In genomic region chr7:132368246-132368900, GRCh38 we compare ENCODE assay signal across 18 cellular contexts.
A peak's percentile ranks its signal among the peaks of the same experiment; 100 is the strongest.
DNase-seq lines count a peak whose midpoint lies in the region; ATAC-seq and TF ChIP-seq lines count a peak whose summit lies in the region.
"Had no signal": no experiment of that assay in that cellular context is flagged by ENCODE, and none has a peak within 500 bp of the region (broad histone marks: within the 10 kb centered on the region; RNA-seq: fewer than 3 reads in every experiment).

No MANE protein-coding gene starts in this region.

- peak; percentile 28 for ATAC-seq in Right ventricle myocardium superior (ENCODE audit: poor library complexity)
- peak; percentile 82 for ATAC-seq in mucosa of descending colon
- ATAC-seq in HG03469 (IDR thresholded peaks at IDR 0.05; ENCODE audit: unreplicated experiment) = no peak
- ATAC-seq: A549; activated T-helper 17 cell treated with anti-CD3 and anti-CD28 coated beads, Interleukin-2, amount 50 U/mL, for 72 hours; GM23338; K562 had no signal

- H3K4me3 ChIP-seq in left ventricle myocardium inferior = no peak overlapping the region
- no peak overlapping the region for H3K4me3 ChIP-seq in mucosa of descending colon
- H3K4me3 ChIP-seq: A549, GM23338, K562, SJCRH30 had no signal

- H3K36me3 ChIP-seq in left ventricle myocardium inferior (no peaks in the 10 kb centered on the region), mucosa of descending colon (ENCODE audit: low read depth) (no peaks in the 10 kb centered on the region)
- H3K36me3 ChIP-seq: SJCRH30 had no signal

- DNase-seq in Right ventricle myocardium superior = no peak
- DNase-seq in left ventricle myocardium inferior = no peak
- peak; percentile 79 for DNase-seq in NCI-H2029 treated with DMSO at 0.1 percent for 48 hours (lab: John Stamatoyannopoulos, UW)
- DNase-seq in NCI-H748 treated with DMSO at 0.1 percent for 48 hours (lab: John Stamatoyannopoulos, UW) = peak; percentile 7
- DNase-seq in mucosa of descending colon = peak; percentile 62 to 76 (median 74)
- DNase-seq in amniotic stem cell (lab: John Stamatoyannopoulos, UW) = no peak
- no peak for DNase-seq in NCI-H1930 (lab: John Stamatoyannopoulos, UW)
- DNase-seq: activated CD4-positive, alpha-beta T cell treated with anti-CD3 and anti-CD28 coated beads, Interleukin-2, amount 10 ng/mL, durations not matched to agents 7 days and 5 days; activated naive CD8-positive, alpha-beta T cell treated with anti-CD3 and anti-CD28 coated beads for 36 hours; NCI-H526; OCI-M1; SJCRH30 had no signal

- TF ChIP-seq CTCF in left ventricle myocardium inferior (IDR thresholded peaks at IDR 0.05; ENCODE audit: borderline replicate concordance) (no peak), mucosa of descending colon (IDR thresholded peaks at IDR 0.05) (no peak)

- H3K27ac ChIP-seq in left ventricle myocardium inferior (replicated peaks) = no peak overlapping the region
- H3K27ac ChIP-seq: A549, parathyroid adenoma, SJCRH30 had no signal

- no peaks in the 10 kb centered on the region for H3K9me3 ChIP-seq in left ventricle myocardium inferior (replicated peaks)
- no peaks in the 10 kb centered on the region for H3K9me3 ChIP-seq in mucosa of descending colon
- H3K9me3 ChIP-seq: A549, SJCRH30 had no signal

- intact Hi-C loops in Right ventricle myocardium superior (cut with DNase I) = no loop called here
- intact Hi-C loops in left ventricle myocardium inferior (cut with micrococcal nuclease) = no loop called here
- intact Hi-C loops in mucosa of descending colon (cut with DNase I, micrococcal nuclease) = no loop called here

- peaks cover 6% of the 10 kb centered on the region for H3K4me1 ChIP-seq in left ventricle myocardium inferior
- H3K4me1 ChIP-seq in mucosa of descending colon (ENCODE audit: low read depth) = peaks cover 24% of the 10 kb centered on the region
- H3K4me1 ChIP-seq: A549, parathyroid adenoma, SJCRH30 had no signal

- no peaks in the 10 kb centered on the region for H3K27me3 ChIP-seq in left ventricle myocardium inferior (ENCODE audit: low read depth)
- H3K27me3 ChIP-seq: SJCRH30 had no signal

Comparison
In these comparisons a context has a peak if more than half of its experiments do, and no peak if none do; other contexts are left out.
1. DNase-seq: peak in NCI-H2029 treated with DMSO at 0.1 percent for 48 hours (single experiment), NCI-H748 treated with DMSO at 0.1 percent for 48 hours (single experiment) and mucosa of descending colon (3 of 3); none in Right ventricle myocardium superior (single experiment), left ventricle myocardium inferior (single experiment), amniotic stem cell (single experiment) and NCI-H1930 (0 of 2).